ENCODE assay signal across 8 cellular contexts in genomic region chr17:81890447-81891302, GRCh38. TPM values are rescaled to one million over a fixed set of nuclear protein-coding genes. Genes with fewer than 3 reads are reported as not detected.
DNase-seq lines count a peak whose midpoint lies in the region; ATAC-seq lines count a peak whose summit lies in the region.

No MANE protein-coding gene starts in this region.

- H3K4me3 Mint-ChIP-seq in activated CD4-positive, alpha-beta memory T cell treated with anti-CD3 and anti-CD28 coated beads for 36 hours = peak overlapping the region; percentile 85

- no peaks in the 10 kb centered on the region for H3K9me3 Mint-ChIP-seq in activated CD4-positive, alpha-beta memory T cell treated with anti-CD3 and anti-CD28 coated beads for 36 hours

- H3K4me1 ChIP-seq in ES-I3 (ENCODE audit: insufficient read depth, low read length) = peaks cover 8% of the 10 kb centered on the region

- peak; percentile 41 for DNase-seq in activated CD4-positive, alpha-beta memory T cell treated with anti-CD3 and anti-CD28 coated beads for 36 hours
- DNase-seq in germinal center (ENCODE audit: low spot score) = peak; percentile 30
- no peak for DNase-seq in DMS153 (lab: John Stamatoyannopoulos, UW)
- no peak for DNase-seq in NCI-H345 (lab: John Stamatoyannopoulos, UW)

- no peaks in the 10 kb centered on the region for H3K27me3 Mint-ChIP-seq in activated CD4-positive, alpha-beta memory T cell treated with anti-CD3 and anti-CD28 coated beads for 36 hours

- POLR2A ChIA-PET in activated CD4-positive, alpha-beta memory T cell treated with anti-CD3 and anti-CD28 coated beads for 36 hours (lab: Charles Lee) = interaction anchor here (0.6 to 2.2 kb wide), 5 partner anchors 11 to 205 kb away, joined by 3 to 16 read pairs (median 4); partner anchors contain the start of genes ARHGDIA and PCYT2

- peak overlapping the region; percentile 81 to 99 (median 92) for H3K27ac ChIP-seq in skin epidermis

- H3K36me3 ChIP-seq in ES-I3 (ENCODE audit: insufficient read depth, low read length) = peaks cover 43% of the 10 kb centered on the region

- peaks cover 47% of the 10 kb centered on the region for H3K36me3 Mint-ChIP-seq in activated CD4-positive, alpha-beta memory T cell treated with anti-CD3 and anti-CD28 coated beads for 36 hours

- no peaks in the 10 kb centered on the region for H3K9me3 ChIP-seq in ES-I3 (ENCODE audit: control insufficient read depth, insufficient read depth, low read length)

- ATAC-seq in HG02763 (IDR thresholded peaks at IDR 0.05; ENCODE audit: unreplicated experiment) (peak; percentile 17), GM19452 (IDR thresholded peaks at IDR 0.05; ENCODE audit: unreplicated experiment) (no peak)

- CTCF ChIA-PET in activated CD4-positive, alpha-beta memory T cell treated with anti-CD3 and anti-CD28 coated beads for 36 hours (lab: Charles Lee) = no interaction called here

- intact Hi-C loops in activated CD4-positive, alpha-beta memory T cell treated with anti-CD3 and anti-CD28 coated beads for 36 hours (cut with micrococcal nuclease) = loop anchor here (1.0 kb wide), 1 partner anchor 19 kb away; the partner anchor contains the start of gene ARHGDIA

- peaks cover 26% of the 10 kb centered on the region for H3K4me1 Mint-ChIP-seq in activated CD4-positive, alpha-beta memory T cell treated with anti-CD3 and anti-CD28 coated beads for 36 hours (ENCODE audit: low read depth)

- peak overlapping the region; percentile 93 for H3K9ac ChIP-seq in ES-I3 (ENCODE audit: low read depth, low read length)

- peak overlapping the region; percentile 69 to 96 (median 83) for H3K4me3 ChIP-seq in skin epidermis

- H3K27ac Mint-ChIP-seq in activated CD4-positive, alpha-beta memory T cell treated with anti-CD3 and anti-CD28 coated beads for 36 hours = peak overlapping the region; percentile 89

RNA-seq across cellular contexts. Expression of gene ALYREF, which starts 0.7 kb away (rescaled TPM):
- 100 to 1,000 TPM; 208 to 210 TPM for total RNA-seq in activated CD4-positive, alpha-beta memory T cell treated with anti-CD3 and anti-CD28 coated beads for 36 hours

RNA-seq across cellular contexts. Expression of gene ANAPC11, which starts 0.8 kb away (rescaled TPM):
- 100 to 1,000 TPM; 172 to 173 TPM for total RNA-seq in activated CD4-positive, alpha-beta memory T cell treated with anti-CD3 and anti-CD28 coated beads for 36 hours

RNA-seq across cellular contexts. Expression of gene NPB, which starts 11.4 kb away (rescaled TPM):
- total RNA-seq in activated CD4-positive, alpha-beta memory T cell treated with anti-CD3 and anti-CD28 coated beads for 36 hours = not detected

RNA-seq across cellular contexts. Expression of gene ARHGDIA, which starts 19.5 kb away (rescaled TPM):
- 100 to 1,000 TPM; 526 to 531 TPM for total RNA-seq in activated CD4-positive, alpha-beta memory T cell treated with anti-CD3 and anti-CD28 coated beads for 36 hours

RNA-seq across cellular contexts. Expression of gene PCYT2, which starts 20.5 kb away (rescaled TPM):
- 10 to 100 TPM; 28.8 to 29.7 TPM for total RNA-seq in activated CD4-positive, alpha-beta memory T cell treated with anti-CD3 and anti-CD28 coated beads for 36 hours

Comparison
In these comparisons a context has a peak if more than half of its experiments do, and no peak if none do; other contexts are left out.
1. DNase-seq: peak in activated CD4-positive, alpha-beta memory T cell treated with anti-CD3 and anti-CD28 coated beads for 36 hours (single experiment) and germinal center (single experiment); none in DMS153 (single experiment) and NCI-H345 (single experiment).